Comparison of ENCODE assay signal across 15 cellular contexts in genomic region chr4:152719856-152720556, GRCh38. TPM values are rescaled to one million over a fixed set of nuclear protein-coding genes. Genes with fewer than 3 reads are reported as not detected.
DNase-seq lines count a peak whose midpoint lies in the region; ATAC-seq and TF ChIP-seq lines count a peak whose summit lies in the region.
"Had no signal": no experiment of that assay in that cellular context is flagged by ENCODE, and none has a peak within 500 bp of the region (broad histone marks: within the 10 kb centered on the region; RNA-seq: fewer than 3 reads in every experiment).

No MANE protein-coding gene starts in this region.

- no peaks in the 10 kb centered on the region for H3K4me1 ChIP-seq in prostate gland (replicated peaks)
- H3K4me1 ChIP-seq in transverse colon, result no peaks in the 10 kb centered on the region
- H3K4me1 ChIP-seq: stomach had no signal

- ATAC-seq in esophagus mucosa, result peak; percentile 90
- ATAC-seq in activated CD8-positive, alpha-beta T cell treated with anti-CD3 and anti-CD28 coated beads, Interleukin-2, amount 10 ng/mL, durations not matched to agents 7 days and 5 days, result no peak
- ATAC-seq: T-cell had no signal

- H3K36me3 Mint-ChIP-seq in activated CD8-positive, alpha-beta T cell treated with anti-CD3 and anti-CD28 coated beads, Interleukin-2, amount 10 ng/mL, durations not matched to agents 7 days and 5 days (ENCODE audit: low read depth), result peaks cover 3% of the 10 kb centered on the region
- H3K36me3 Mint-ChIP-seq: T-cell had no signal

- H3K4me1 Mint-ChIP-seq in activated CD8-positive, alpha-beta T cell treated with anti-CD3 and anti-CD28 coated beads, Interleukin-2, amount 10 ng/mL, durations not matched to agents 7 days and 5 days (ENCODE audit: low read depth), result no peaks in the 10 kb centered on the region
- H3K4me1 Mint-ChIP-seq: T-cell had no signal

- peak; percentile 49 for DNase-seq in G401 (ENCODE audit: low spot score)
- DNase-seq in NCI-H69 (lab: John Stamatoyannopoulos, UW), result peak; percentile 44
- peak; percentile 27 for DNase-seq in prostate gland (ENCODE audit: low spot score)
- no peak for DNase-seq in D341Med (ENCODE audit: low spot score)
- no peak for DNase-seq in transverse colon
- no peak for DNase-seq in activated CD8-positive, alpha-beta T cell treated with anti-CD3 and anti-CD28 coated beads, Interleukin-2, amount 10 ng/mL, durations not matched to agents 7 days and 5 days
- no peak for DNase-seq in posterior vena cava (ENCODE audit: low spot score)
- DNase-seq: amniotic stem cell, cortex of kidney, NCI-H1694, NCI-H748 treated with DMSO at 0.1 percent for 48 hours, posterior cingulate gyrus, stomach, T-cell had no signal

- H3K9me3 Mint-ChIP-seq in activated CD8-positive, alpha-beta T cell treated with anti-CD3 and anti-CD28 coated beads, Interleukin-2, amount 10 ng/mL, durations not matched to agents 7 days and 5 days (ENCODE audit: insufficient read depth), result no peaks in the 10 kb centered on the region

- in situ Hi-C loops in G401 (cut with HindIII; ENCODE audit: low sequenced_read_pairs) (no loop called here), transverse colon (cut with MboI; ENCODE audit: low pct_ligation_motif_present in 1 of 4, low pct_unique_long_range_greater_than_20kb in 1 of 4, low sequenced_read_pairs in 3 of 4) (no loop called here)

- intact Hi-C loops in prostate gland (cut with DNase I) (no loop called here), transverse colon (cut with DNase I; ENCODE audit: low total_unique reads) (no loop called here), posterior vena cava (cut with DNase I) (no loop called here)

- peaks cover 7% of the 10 kb centered on the region for H3K27me3 Mint-ChIP-seq in activated CD8-positive, alpha-beta T cell treated with anti-CD3 and anti-CD28 coated beads, Interleukin-2, amount 10 ng/mL, durations not matched to agents 7 days and 5 days (ENCODE audit: low read depth)

- TF ChIP-seq EP300 in transverse colon (IDR thresholded peaks at IDR 0.05; ENCODE audit: low read depth), result no peak

- 26% methylated on average over 24 of the region's 24 CpGs for WGBS in prostate gland
- 82 to 89% methylated on average over 19 to 24 of the region's 24 CpGs for WGBS in transverse colon (ENCODE audit: low coverage in 1 of 2), 2 donors

- peak overlapping the region in 1 of 2 donors; percentile 35 for H3K27ac ChIP-seq in prostate gland
- no peak overlapping the region for H3K27ac ChIP-seq in transverse colon
- H3K27ac ChIP-seq: stomach had no signal

- no peak for TF ChIP-seq POLR2A in prostate gland (IDR thresholded peaks at IDR 0.05)
- no peak for TF ChIP-seq POLR2A in transverse colon (IDR thresholded peaks at IDR 0.05)

- no peak overlapping the region for H3K27ac Mint-ChIP-seq in activated CD8-positive, alpha-beta T cell treated with anti-CD3 and anti-CD28 coated beads, Interleukin-2, amount 10 ng/mL, durations not matched to agents 7 days and 5 days
- H3K27ac Mint-ChIP-seq: T-cell had no signal

- peak overlapping the region; percentile 6 to 17 for H3K4me3 ChIP-seq in prostate gland
- no peak overlapping the region for H3K4me3 ChIP-seq in transverse colon
- H3K4me3 ChIP-seq: stomach had no signal

- CTCF ChIA-PET in activated CD8-positive, alpha-beta T cell treated with anti-CD3 and anti-CD28 coated beads, Interleukin-2, amount 10 ng/mL, durations not matched to agents 7 days and 5 days (lab: Charles Lee), result interaction anchor here (1.7 kb wide), 1 partner anchor 16 kb away, joined by 7 read pairs; no protein-coding TSS in a partner anchor

- H3K9me3 ChIP-seq in prostate gland, result no peaks in the 10 kb centered on the region
- no peaks in the 10 kb centered on the region for H3K9me3 ChIP-seq in transverse colon

- TF ChIP-seq CTCF in prostate gland (IDR thresholded peaks at IDR 0.05) (no peak), transverse colon (IDR thresholded peaks at IDR 0.05) (no peak)

- H3K27me3 ChIP-seq in prostate gland (replicated peaks; ENCODE audit: insufficient read depth) (no peaks in the 10 kb centered on the region), transverse colon (no peaks in the 10 kb centered on the region)
- H3K27me3 ChIP-seq: stomach had no signal

- H3K36me3 ChIP-seq in prostate gland, result no peaks in the 10 kb centered on the region
- no peaks in the 10 kb centered on the region for H3K36me3 ChIP-seq in transverse colon
- H3K36me3 ChIP-seq: stomach had no signal

- H3K4me3 Mint-ChIP-seq in activated CD8-positive, alpha-beta T cell treated with anti-CD3 and anti-CD28 coated beads, Interleukin-2, amount 10 ng/mL, durations not matched to agents 7 days and 5 days, result no peak overlapping the region
- H3K4me3 Mint-ChIP-seq: T-cell had no signal

- POLR2A ChIA-PET in activated CD8-positive, alpha-beta T cell treated with anti-CD3 and anti-CD28 coated beads, Interleukin-2, amount 10 ng/mL, durations not matched to agents 7 days and 5 days (lab: Charles Lee), result no interaction called here

RNA-seq across cellular contexts. Expression of gene TMEM154, which starts 40.2 kb away (rescaled TPM):
- not detected in 2 replicates for total RNA-seq in G401 (2014; rRNA removed; shearing (Covaris generic))
- total RNA-seq in esophagus mucosa (120 TPM), prostate gland (1 to 10 TPM; 2.6 to 2.7 TPM), transverse colon (1 to 10 TPM; 1.8 to 5.4 (median 3.9) TPM), posterior vena cava (1 to 10 TPM; 1.5 to 4.0 TPM)
- 10 to 100 TPM; 20.0 to 22.2 TPM for total RNA-seq in activated CD8-positive, alpha-beta T cell treated with anti-CD3 and anti-CD28 coated beads, Interleukin-2, amount 10 ng/mL, durations not matched to agents 7 days and 5 days

RNA-seq across cellular contexts. Expression of gene TIGD4, which starts 59.5 kb away (rescaled TPM):
- 0.18 and 0.85 TPM in 2 replicates for total RNA-seq in G401 (2014; rRNA removed; shearing (Covaris generic))
- total RNA-seq in esophagus mucosa (0.08 TPM), prostate gland (under 1 TPM; 0.28 to 0.64 TPM), transverse colon (under 1 TPM in 3 of 4 donors, not detected in 1; 0.14 to 0.95 (median 0.75) TPM), posterior vena cava (under 1 TPM; 0.37 to 0.38 TPM)
- total RNA-seq in activated CD8-positive, alpha-beta T cell treated with anti-CD3 and anti-CD28 coated beads, Interleukin-2, amount 10 ng/mL, durations not matched to agents 7 days and 5 days, result under 1 TPM; 0.40 to 0.44 TPM

RNA-seq across cellular contexts. Expression of gene ARFIP1, which starts 59.7 kb away (rescaled TPM):
- total RNA-seq in G401 (2014; rRNA removed; shearing (Covaris generic)), result 36.3 and 45.0 TPM in 2 replicates
- total RNA-seq in esophagus mucosa (29.8 TPM), prostate gland (10 to 100 TPM; 34.7 to 38.9 TPM), transverse colon (100 to 1,000 TPM in 1 of 4 donors, 10 to 100 TPM in 3; 35.0 to 115 (median 46.2) TPM), posterior vena cava (10 to 100 TPM; 34.0 to 35.5 TPM)
- total RNA-seq in activated CD8-positive, alpha-beta T cell treated with anti-CD3 and anti-CD28 coated beads, Interleukin-2, amount 10 ng/mL, durations not matched to agents 7 days and 5 days, result 10 to 100 TPM; 20.3 to 20.5 TPM

Comparison
In these comparisons a context has a peak if more than half of its experiments do, and no peak if none do; other contexts are left out.
1. DNase-seq: peak in G401 (single experiment), NCI-H69 (single experiment) and prostate gland (single experiment); none in D341Med (single experiment), transverse colon (single experiment), activated CD8-positive, alpha-beta T cell treated with anti-CD3 and anti-CD28 coated beads, Interleukin-2, amount 10 ng/mL, durations not matched to agents 7 days and 5 days (single experiment) and posterior vena cava (single experiment).
2. H3K4me3 ChIP-seq: peak in prostate gland (2 of 2); none in transverse colon (0 of 4).